1 cellular context compared by ENCODE assay signal in genomic region chr1:222897527-222898190, GRCh38.
TF ChIP-seq lines count a peak whose summit lies in the region.

No MANE protein-coding gene starts in this region.

TF ChIP-seq in K562, 482 proteins besides CTCF, POLR2A, EP300 and RAD21 (continued from another document):
- TF ChIP-seq CHD1 (IDR thresholded peaks at IDR 0.05; ENCODE audit: low read length) (no peak), EHMT2 (IDR thresholded peaks at IDR 0.05) (no peak), USF2 (CRISPR knock-in tag; IDR thresholded peaks at IDR 0.05) (no peak), KHSRP (IDR thresholded peaks at IDR 0.05) (no peak), PHTF2 (CRISPR knock-in tag; IDR thresholded peaks at IDR 0.05) (no peak)
